Comparison of ENCODE assay signal across 17 cellular contexts in genomic region chr7:153518201-153518984, GRCh38.
"Had no signal": no experiment of that assay in that cellular context is flagged by ENCODE, and none has a peak within 500 bp of the region (broad histone marks: within the 10 kb centered on the region; RNA-seq: fewer than 3 reads in every experiment).

No MANE protein-coding gene starts in this region.

- H3K27me3 Mint-ChIP-seq: naive thymus-derived CD8-positive, alpha-beta T cell; type B pancreatic cell had no signal

- H3K27ac Mint-ChIP-seq: naive thymus-derived CD8-positive, alpha-beta T cell; type B pancreatic cell had no signal

- DNase-seq: colonic mucosa; effector CD8-positive, alpha-beta T cell; heart left ventricle; hippocampal formation; kidney glomerular epithelial cell; mucosa of descending colon; naive thymus-derived CD8-positive, alpha-beta T cell; posterior cingulate gyrus; right cardiac atrium; small intestine; stimulated activated CD4-positive, alpha-beta T cell treated with anti-CD3 and anti-CD28 coated beads, Interleukin-12 subunit alpha, Interleukin-12 subunit beta, amount 100 ng/mL, for 4 hours; stimulated activated naive CD4-positive, alpha-beta T cell; stomach; substantia nigra had no signal

- H3K4me1 Mint-ChIP-seq: naive thymus-derived CD8-positive, alpha-beta T cell had no signal

- FAIRE-seq: small intestine, urothelium cell line had no signal

- H3K4me3 Mint-ChIP-seq: naive thymus-derived CD8-positive, alpha-beta T cell; type B pancreatic cell had no signal

- H3K36me3 Mint-ChIP-seq: naive thymus-derived CD8-positive, alpha-beta T cell; type B pancreatic cell had no signal

- H3K4me3 ChIP-seq: colonic mucosa, esophagus muscularis mucosa, heart left ventricle, mucosa of descending colon, stomach had no signal
